ENCODE assay signal across 35 cellular contexts in genomic region chr4:95764961-95765360, GRCh38.
"Had no signal": no experiment of that assay in that cellular context is flagged by ENCODE, and none has a peak within 500 bp of the region (broad histone marks: within the 10 kb centered on the region; RNA-seq: fewer than 3 reads in every experiment).

No MANE protein-coding gene starts in this region.

- H3K36me3 ChIP-seq: MG63 had no signal

- H3K4me3 ChIP-seq: MG63 had no signal

- H3K27ac ChIP-seq: KMS-11 had no signal

- H3K9me3 ChIP-seq: MG63 had no signal

- H3K4me2 ChIP-seq: KMS-11 had no signal

- H3K27me3 ChIP-seq: MG63 had no signal

- H3K9ac ChIP-seq: KMS-11 had no signal

- DNase-seq: Karpas-422, Kasumi-1, KG1, MG63, MM.1S, MV-4-11, NCI-H1048, NCI-H1092, NCI-H1092 treated with DMSO at 0.1 percent for 48 hours, NCI-H1105, NCI-H1105 treated with DMSO at 0.1 percent for 48 hours, NCI-H1417, NCI-H1417 treated with DMSO at 0.1 percent for 48 hours, NCI-H1436, NCI-H1436 treated with DMSO at 0.1 percent for 48 hours, NCI-H146, NCI-H1694, NCI-H1694 treated with DMSO at 0.1 percent for 48 hours, NCI-H187, NCI-H187 treated with DMSO at 0.1 percent for 48 hours, NCI-H1930, NCI-H2029, NCI-H2029 treated with DMSO at 0.1 percent for 48 hours, NCI-H2081, NCI-H2081 treated with DMSO at 0.1 percent for 48 hours, NCI-H2107, NCI-H2171, NCI-H2171 treated with DMSO at 0.1 percent for 48 hours, NCI-H2227 treated with DMSO at 0.1 percent for 48 hours, NCI-H226, NCI-H345, NCI-H446, NCI-H446 treated with DMSO at 0.1 percent for 48 hours, NCI-H510A had no signal
